Comparison of ENCODE assay signal across 18 cellular contexts in the genomic region with DNA sequence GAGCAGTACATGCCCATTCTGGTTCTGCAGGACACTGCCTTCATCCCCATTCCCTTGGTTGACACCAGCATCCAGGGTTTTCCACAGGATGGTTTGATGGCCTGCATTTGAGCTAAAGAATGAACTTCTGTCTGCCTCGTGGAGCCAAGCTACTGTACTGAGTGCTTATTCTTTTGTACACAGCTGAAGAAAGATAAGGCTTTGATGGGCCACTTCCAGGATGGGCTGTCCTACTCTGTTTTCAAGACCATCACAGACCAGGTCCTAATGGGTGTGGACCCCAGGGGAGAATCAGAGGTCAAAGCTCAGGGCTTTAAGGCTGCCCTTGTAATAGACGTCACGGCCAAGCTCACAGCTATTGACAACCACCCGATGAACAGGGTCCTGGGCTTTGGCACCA. TPM values are rescaled to one million over a fixed set of nuclear protein-coding genes. Genes with fewer than 3 reads are reported as not detected.
A peak's percentile ranks its signal among the peaks of the same experiment; 100 is the strongest.
DNase-seq lines count a peak whose midpoint lies in the region; ATAC-seq, FAIRE-seq and TF ChIP-seq lines count a peak whose summit lies in the region.
"Had no signal": no experiment of that assay in that cellular context is flagged by ENCODE, and none has a peak within 500 bp of the region (broad histone marks: within the 10 kb centered on the region; RNA-seq: fewer than 3 reads in every experiment).

No MANE protein-coding gene starts in this region.

- DNase-seq in IMR-90 (no peak), GM12878 (ENCODE audit: low read depth, low spot score) (no peak), neural crest cell (ENCODE audit: low read depth, low spot score) (no peak), vagina (ENCODE audit: extremely low spot score in 2 of 2) (peak; percentile 52 to 71), SW480 (ENCODE audit: low spot score) (no peak)
- no peak for DNase-seq in activated CD4-positive, alpha-beta T cell treated with anti-CD3 and anti-CD28 coated beads, Interleukin-2, amount 10 ng/mL, durations not matched to agents 24 days and 14 days
- DNase-seq in stimulated activated CD4-positive, alpha-beta T cell treated with anti-CD3 and anti-CD28 coated beads, Interleukin-2, amount 100 ng/mL, for 24 hours, result no peak
- DNase-seq: AML-193; CD4-positive, alpha-beta memory T cell; DMS79 treated with DMSO at 0.1 percent for 48 hours; GF-D8; GOT3; H7; HFFc6 had no signal

- H3K27ac Mint-ChIP-seq in neural crest cell (ENCODE audit: unreplicated experiment), result peak overlapping the region; percentile 67
- no peak overlapping the region for H3K27ac Mint-ChIP-seq in activated CD4-positive, alpha-beta T cell treated with anti-CD3 and anti-CD28 coated beads, Interleukin-2, amount 10 ng/mL, durations not matched to agents 24 days and 14 days
- H3K27ac Mint-ChIP-seq: CD14-positive monocyte, HFFc6 had no signal

- SMC1A ChIA-PET in GM12878 (lab: Charles Lee; ENCODE audit: uncharacterized antibody, unreplicated experiment), result interaction anchor here (1.3 kb wide), 1 partner anchor 87 kb away, joined by 3 read pairs; no protein-coding TSS in a partner anchor

- 84% methylated on average over 2 of the region's 4 CpGs; no CpG with 5 or more reads in 1 of the 2 experiments for whole genome bisulfite sequencing in IMR-90 (ENCODE audit: extremely low coverage in 2 of 2, insufficient read length in 1 of 2), 2 experiments
- 71% methylated on average over 4 of the region's 4 CpGs for WGBS in GM12878 (ENCODE audit: insufficient coverage, insufficient replicate concordance, low lambda C conversion rate, missing lambda C conversion rate)

- TF ChIP-seq CTCF in IMR-90 (conservative IDR thresholded peaks at IDR 0.05; ENCODE audit: low read depth, low read length) (no peak), GM12878 (IDR thresholded peaks at IDR 0.05 in 2 of 3, conservative IDR thresholded peaks at IDR 0.05 in 1 of 3; ENCODE audit: control insufficient read depth in 2 of 3, extremely low read depth in 1 of 3, insufficient read depth in 1 of 3, low read depth in 3 of 3, low read length in 3 of 3) (no peak), neural crest cell (conservative IDR thresholded peaks at IDR 0.05) (no peak), vagina (IDR thresholded peaks at IDR 0.05) (no peak)

- H2BK15ac ChIP-seq in IMR-90 (ENCODE audit: low read depth, low read length), result peak overlapping the region; percentile 95; the same call in 2 of the 3 replicates

- H3K9me1 ChIP-seq in IMR-90 (ENCODE audit: insufficient read depth, low read length), result peaks cover 24% of the 10 kb centered on the region

- peak; percentile 7 for FAIRE-seq in GM12878 (lab: Jason Lieb, UNC)
- FAIRE-seq: A204.1 had no signal

- peak overlapping the region; percentile 95 for H3K14ac ChIP-seq in IMR-90 (replicated peaks; ENCODE audit: low read depth, low read length)

- peak overlapping the region; percentile 81 for H2BK20ac ChIP-seq in IMR-90 (ENCODE audit: low read depth, low read length)

- H3K4ac ChIP-seq in IMR-90 (ENCODE audit: low read depth, low read length), result peak overlapping the region; percentile 94

- H3K4me2 ChIP-seq in IMR-90 (ENCODE audit: low read depth, low read length) (no peak overlapping the region), GM12878 (ENCODE audit: control insufficient read depth, insufficient read depth) (no peak overlapping the region)

- no peaks in the 10 kb centered on the region for H3K9me3 Mint-ChIP-seq in neural crest cell
- H3K9me3 Mint-ChIP-seq in activated CD4-positive, alpha-beta T cell treated with anti-CD3 and anti-CD28 coated beads, Interleukin-2, amount 10 ng/mL, durations not matched to agents 24 days and 14 days, result no peaks in the 10 kb centered on the region
- H3K9me3 Mint-ChIP-seq: CD4-positive, alpha-beta memory T cell; HFFc6 had no signal

- H4K20me1 ChIP-seq in IMR-90 (ENCODE audit: insufficient read depth, low read length), result peaks cover 4% of the 10 kb centered on the region
- H4K20me1 ChIP-seq in GM12878 (ENCODE audit: control insufficient read depth, insufficient read depth), result no peaks in the 10 kb centered on the region

- TF ChIP-seq RAD21 in IMR-90 (IDR thresholded peaks at IDR 0.05; ENCODE audit: low read length), result no peak
- no peak for TF ChIP-seq RAD21 in GM12878 (IDR thresholded peaks at IDR 0.05; ENCODE audit: insufficient read depth, low read depth, low read length)

- peaks cover 7% of the 10 kb centered on the region for H3K4me1 Mint-ChIP-seq in neural crest cell
- H3K4me1 Mint-ChIP-seq in activated CD4-positive, alpha-beta T cell treated with anti-CD3 and anti-CD28 coated beads, Interleukin-2, amount 10 ng/mL, durations not matched to agents 24 days and 14 days, result peaks cover 2% of the 10 kb centered on the region
- H3K4me1 Mint-ChIP-seq: CD14-positive monocyte; CD4-positive, alpha-beta memory T cell had no signal

- peak overlapping the region; percentile 69 to 73; a peak in 2 of 4 replicates for H4K8ac ChIP-seq in IMR-90 (ENCODE audit: low read depth in 2 of 2, low read length in 2 of 2)

- H3K27me3 ChIP-seq in IMR-90 (ENCODE audit: control insufficient read depth, insufficient read depth, low read length) (no peaks in the 10 kb centered on the region), GM12878 (replicated peaks in 1 of 2; ENCODE audit: control insufficient read depth in 2 of 2, insufficient read depth in 2 of 2, low read length in 1 of 2) (0 out of 4 replicates have a peak, but pooled peaks cover 0 to 2% of the 10 kb centered on the region in 2 experiments), vagina (no peaks in the 10 kb centered on the region)

- peaks cover 26% of the 10 kb centered on the region for H3K36me3 Mint-ChIP-seq in neural crest cell (ENCODE audit: low read depth)
- H3K36me3 Mint-ChIP-seq in activated CD4-positive, alpha-beta T cell treated with anti-CD3 and anti-CD28 coated beads, Interleukin-2, amount 10 ng/mL, durations not matched to agents 24 days and 14 days (ENCODE audit: low read depth), result peaks cover 28% of the 10 kb centered on the region
- H3K36me3 Mint-ChIP-seq: CD14-positive monocyte had no signal

- no peaks in the 10 kb centered on the region for H3K27me3 Mint-ChIP-seq in neural crest cell (ENCODE audit: low read depth)
- H3K27me3 Mint-ChIP-seq in activated CD4-positive, alpha-beta T cell treated with anti-CD3 and anti-CD28 coated beads, Interleukin-2, amount 10 ng/mL, durations not matched to agents 24 days and 14 days, result no peaks in the 10 kb centered on the region

- peak overlapping the region; percentile 95 for H2BK120ac ChIP-seq in IMR-90 (ENCODE audit: low read depth, low read length)

- H3K9me3 ChIP-seq in IMR-90 (ENCODE audit: control insufficient read depth, insufficient read depth, low read length), result peaks cover 6% of the 10 kb centered on the region; the same call in 1 of the 2 replicates
- H3K9me3 ChIP-seq in GM12878 (replicated peaks; ENCODE audit: control insufficient read depth, insufficient read depth, low read length), result no peaks in the 10 kb centered on the region
- H3K9me3 ChIP-seq in vagina, result no peaks in the 10 kb centered on the region

- H3K4me1 ChIP-seq in IMR-90 (ENCODE audit: control insufficient read depth, insufficient read depth, low read length) (peaks cover 16% of the 10 kb centered on the region), GM12878 (ENCODE audit: control insufficient read depth, insufficient read depth, low read length) (no peaks in the 10 kb centered on the region), vagina (peaks cover 6% of the 10 kb centered on the region)

- intact Hi-C loops in IMR-90 (cut with micrococcal nuclease) (no loop called here), GM12878 (cut with micrococcal nuclease; ENCODE audit: unreplicated experiment) (no loop called here), vagina (cut with DNase I) (no loop called here)
- intact Hi-C loops in activated CD4-positive, alpha-beta T cell treated with anti-CD3 and anti-CD28 coated beads, Interleukin-2, amount 10 ng/mL, durations not matched to agents 24 days and 14 days (cut with micrococcal nuclease), result no loop called here

- H4K91ac ChIP-seq in IMR-90 (ENCODE audit: insufficient read depth, low read depth, low read length), result peak overlapping the region; percentile 87

- CTCF ChIA-PET in IMR-90 (lab: Yijun Ruan, JAX) (interaction anchor here (0.5 to 0.6 kb wide), 2 partner anchors 9 to 352 kb away, joined by 3 to 4 read pairs; no protein-coding TSS in a partner anchor), GM12878 (lab: Yijun Ruan, JAX) (interaction anchor here (2.6 kb wide), 1 partner anchor 239 kb away, joined by 7 read pairs; no protein-coding TSS in a partner anchor)

- no peak overlapping the region for H3K4me3 ChIP-seq in IMR-90 (ENCODE audit: insufficient read depth, low read depth, low read length)
- H3K4me3 ChIP-seq in GM12878, result no peak overlapping the region
- no peak overlapping the region for H3K4me3 ChIP-seq in vagina

- no peak overlapping the region for H3K4me3 Mint-ChIP-seq in neural crest cell
- no peak overlapping the region for H3K4me3 Mint-ChIP-seq in activated CD4-positive, alpha-beta T cell treated with anti-CD3 and anti-CD28 coated beads, Interleukin-2, amount 10 ng/mL, durations not matched to agents 24 days and 14 days
- H3K4me3 Mint-ChIP-seq: CD14-positive monocyte; CD4-positive, alpha-beta memory T cell; HFFc6 had no signal

- no peak for ATAC-seq in IMR-90 (ENCODE audit: low read depth)
- ATAC-seq in GM12878, result no peak
- ATAC-seq: HCT116 had no signal

- RAD21 ChIA-PET in GM12878 (lab: Charles Lee; ENCODE audit: unreplicated experiment), result no interaction called here

- no peak for TF ChIP-seq POLR2A in IMR-90 (IDR thresholded peaks at IDR 0.05; ENCODE audit: low read depth, low read length)
- no peak for TF ChIP-seq POLR2A in GM12878 (IDR thresholded peaks at IDR 0.05; ENCODE audit: low read depth, low read length)
- no peak for TF ChIP-seq POLR2A in vagina (IDR thresholded peaks at IDR 0.05)

- TF ChIP-seq EP300 in GM12878 (IDR thresholded peaks at IDR 0.05; ENCODE audit: borderline replicate concordance in 1 of 2, control insufficient read depth in 1 of 2, low read depth in 2 of 2, low read length in 2 of 2), result no peak

- no peaks in the 10 kb centered on the region for H3K79me2 ChIP-seq in GM12878 (ENCODE audit: control insufficient read depth, insufficient read depth, low read length)

- no peak overlapping the region for H2BK5ac ChIP-seq in IMR-90 (ENCODE audit: low read depth, low read length, poor library complexity, severe bottlenecking)

- peak overlapping the region; percentile 10; the same call in 1 of the 2 replicates for H4K5ac ChIP-seq in IMR-90 (ENCODE audit: low read depth, low read length)

- H3K23ac ChIP-seq in IMR-90 (ENCODE audit: low read depth, low read length), result peak overlapping the region; percentile 87

- H3K79me1 ChIP-seq in IMR-90 (ENCODE audit: low read depth in 1 of 2, low read length in 2 of 2), result 0 out of 4 replicates have a peak, but pooled peaks cover 0 to 4% of the 10 kb centered on the region in 2 experiments

- peak overlapping the region; percentile 61; the same call in 1 of the 2 replicates for H3K56ac ChIP-seq in IMR-90 (ENCODE audit: extremely low read depth, insufficient read depth, low read length)

- POLR2A ChIA-PET in IMR-90 (lab: Charles Lee; ENCODE audit: unreplicated experiment), result no interaction called here
- POLR2A ChIA-PET in GM12878 (lab: Charles Lee), result interaction anchor here (0.7 kb wide), 2 partner anchors 50 to 185 kb away, joined by 3 to 4 read pairs; no protein-coding TSS in a partner anchor

- H3K9ac ChIP-seq in IMR-90 (ENCODE audit: low read depth, low read length), result no peak overlapping the region
- no peak overlapping the region for H3K9ac ChIP-seq in GM12878 (ENCODE audit: control insufficient read depth, insufficient read depth, low read length)

- H2AK5ac ChIP-seq in IMR-90 (ENCODE audit: low read depth, low read length), result peak overlapping the region; percentile 98

- dilution Hi-C loops in IMR-90 (cut with HindIII; ENCODE audit: low sequenced_read_pairs, unreplicated experiment), result no loop called here

- BruUV-seq in IMR-90 (replicated peaks; lab: Mats Ljungman, UMichigan) (no TSS peak), GM12878 (replicated peaks; lab: Mats Ljungman, UMichigan) (no TSS peak)

- peak overlapping the region; percentile 68; the same call in 1 of the 2 replicates for H3K18ac ChIP-seq in IMR-90 (ENCODE audit: low read depth, low read length)

- in situ Hi-C loops in IMR-90 (cut with MboI; ENCODE audit: low sequenced_read_pairs) (no loop called here), GM12878 (cut with MboI) (no loop called here)

- H3K36me3 ChIP-seq in IMR-90 (ENCODE audit: control insufficient read depth, insufficient read depth, low read length) (no peaks in the 10 kb centered on the region), GM12878 (ENCODE audit: control insufficient read depth in 2 of 2, insufficient read depth in 2 of 2, low read length in 1 of 2) (no peaks in the 10 kb centered on the region), vagina (no peaks in the 10 kb centered on the region)

- H2AK9ac ChIP-seq in IMR-90 (replicated peaks; ENCODE audit: low read depth, low read length, poor library complexity), result no peak overlapping the region

- H3K27ac ChIP-seq in IMR-90 (ENCODE audit: insufficient read depth, low read length), result peak overlapping the region; percentile 72
- H3K27ac ChIP-seq in GM12878 (ENCODE audit: control insufficient read depth, insufficient read depth), result no peak overlapping the region
- H3K27ac ChIP-seq in vagina, result no peak overlapping the region

- H2AFZ ChIP-seq in IMR-90 (replicated peaks; ENCODE audit: low read length, poor library complexity) (no peak overlapping the region), GM12878 (ENCODE audit: control insufficient read depth, low read depth, low read length) (no peak overlapping the region)

RNA-seq across cellular contexts. Expression of a gene that starts 23.7 kb away (rescaled TPM):
- total RNA-seq in IMR-90 (2012; rRNA removed), result not detected in 2 replicates
- not detected in 2 replicates for polyA plus RNA-seq in IMR-90 (2012; rRNA removed)
- polyA plus RNA-seq in IMR-90 (2012; cell fraction: cytosol; rRNA removed), result not detected in 2 replicates
- polyA plus RNA-seq in IMR-90 (2012; cell fraction: nucleus; rRNA removed; ENCODE audit: low replicate concordance), result not detected in 2 replicates
- 1.8 and 3.6 TPM in 2 replicates for total RNA-seq in GM12878 (2013; cell fraction: nucleolus; rRNA removed)
- total RNA-seq in GM12878 (2014; rRNA removed), result 0.68 and 1.5 TPM in 2 replicates
- 1.6 and 2.5 TPM in 2 replicates for total RNA-seq in GM12878 (2014; rRNA removed; fragmentation: Illumina TruSeq; extraction: Trizol)
- total RNA-seq in GM12878 (2021), result 0.85 and 2.2 TPM in 2 replicates
- 1.8 TPM for polyA plus RNA-seq in GM12878 (2011; ENCODE audit: low read depth)
- polyA plus RNA-seq in GM12878 (2011; rRNA removed), result 0.58 and 0.73 TPM in 2 replicates
- polyA plus RNA-seq in GM12878 (2011; cell fraction: cytosol; rRNA removed), result 0.34 and 0.37 TPM in 2 replicates
- polyA plus RNA-seq in GM12878 (2011; cell fraction: nucleus; rRNA removed), result 0.29 and 0.37 TPM in 2 replicates
- polyA plus RNA-seq in GM12878 (2012), result 0.74 and 1.3 TPM in 2 replicates
- polyA plus RNA-seq in GM12878 (2014; fragmentation: Illumina TruSeq; extraction: Trizol), result 1.1 and 2.1 TPM in 2 replicates
- under 1 TPM; 0.62 to 0.64 TPM for polyA plus RNA-seq in GM12878 (2014; fragmentation: Nextera tagmentation; extraction: Ambion mirVana)
- 0.71 and 1.7 TPM in 2 replicates for polyA plus RNA-seq in GM12878 (2014; rRNA removed)
- 1 to 10 TPM in 1 of 2 experiments, under 1 TPM in 1; 0.59 to 2.0 TPM for polyA plus RNA-seq in GM12878 (2016; fragmentation: Nextera tagmentation; extraction: Ambion mirVana)
- 0.44 and 1.7 TPM in 2 replicates for polyA minus RNA-seq in GM12878 (2011; rRNA and poly(A)+ RNA removed)
- polyA minus RNA-seq in GM12878 (2011; cell fraction: cytosol; rRNA and poly(A)+ RNA removed), result not detected in 2 replicates
- polyA minus RNA-seq in GM12878 (2011; cell fraction: nucleus; rRNA and poly(A)+ RNA removed), result 0.60 and 0.96 TPM in 2 replicates
- 0.86 and 1.2 TPM in 2 replicates for total RNA-seq in neural crest cell
- total RNA-seq in vagina, result not detected
- 13.0 and 14.2 TPM in 2 replicates for total RNA-seq in activated CD4-positive, alpha-beta T cell treated with anti-CD3 and anti-CD28 coated beads, Interleukin-2, amount 10 ng/mL, durations not matched to agents 24 days and 14 days
- total RNA-seq: HFFc6 had no signal
- polyA plus RNA-seq: BJ, CD14-positive monocyte had no signal

Comparison
In these comparisons a context has a peak if more than half of its experiments do, and no peak if none do; other contexts are left out.
1. DNase-seq: peak in vagina (2 of 2); none in IMR-90 (single experiment), GM12878 (single experiment), neural crest cell (single experiment), SW480 (single experiment), activated CD4-positive, alpha-beta T cell treated with anti-CD3 and anti-CD28 coated beads, Interleukin-2, amount 10 ng/mL, durations not matched to agents 24 days and 14 days (single experiment) and stimulated activated CD4-positive, alpha-beta T cell treated with anti-CD3 and anti-CD28 coated beads, Interleukin-2, amount 100 ng/mL, for 24 hours (0 of 2).